Comparison of ENCODE assay signal across 1 cellular context in genomic region chr3:161423911-161424522, GRCh38.
TF ChIP-seq lines count a peak whose summit lies in the region.

No MANE protein-coding gene starts in this region.

TF ChIP-seq in HepG2, 621 proteins besides CTCF, POLR2A, EP300 and RAD21 (continued from another document):
- TF ChIP-seq SNAPC5 (CRISPR knock-in tag; IDR thresholded peaks at IDR 0.05; ENCODE audit: borderline replicate concordance) (no peak), SMC3 (IDR thresholded peaks at IDR 0.05; ENCODE audit: low read length) (peak; percentile 78), KDM2A (CRISPR knock-in tag; IDR thresholded peaks at IDR 0.05; ENCODE audit: borderline replicate concordance, low read depth) (no peak), STAG1 (CRISPR knock-in tag; IDR thresholded peaks at IDR 0.05) (peak; percentile 86), FOXK1 (CRISPR knock-in tag; IDR thresholded peaks at IDR 0.05; ENCODE audit: borderline replicate concordance, low read depth) (no peak), SUZ12 (IDR thresholded peaks at IDR 0.05; ENCODE audit: low read depth, low read length) (no peak), GMEB2 (CRISPR knock-in tag; IDR thresholded peaks at IDR 0.05; ENCODE audit: low read depth) (no peak)
